10 cellular contexts compared by ENCODE assay signal in genomic region chr17:29625037-29625750, GRCh38. TPM values are rescaled to one million over a fixed set of nuclear protein-coding genes. Genes with fewer than 3 reads are reported as not detected.
DNase-seq lines count a peak whose midpoint lies in the region; ATAC-seq and TF ChIP-seq lines count a peak whose summit lies in the region.
"Had no signal": no experiment of that assay in that cellular context is flagged by ENCODE, and none has a peak within 500 bp of the region (broad histone marks: within the 10 kb centered on the region; RNA-seq: fewer than 3 reads in every experiment).

No MANE protein-coding gene starts in this region.

- POLR2A ChIA-PET in SK-N-SH (lab: Yijun Ruan, JAX): interaction anchor here (0.6 to 1.1 kb wide), 4 partner anchors 21 to 214 kb away, joined by 3 to 5 read pairs (median 4); no protein-coding TSS in a partner anchor

- H3K4me3 ChIP-seq in SK-N-SH (ENCODE audit: low read depth in 2 of 2, low read length in 1 of 2) (no peak overlapping the region), upper lobe of left lung (no peak overlapping the region)
- H3K4me3 ChIP-seq: testis had no signal

- no peaks in the 10 kb centered on the region for H3K27me3 Mint-ChIP-seq in activated T-cell treated with anti-CD3 and anti-CD28 coated beads, Interleukin-2, amount 50 U/mL, for 72 hours (ENCODE audit: low read depth)
- no peaks in the 10 kb centered on the region for H3K27me3 Mint-ChIP-seq in stimulated activated naive B cell treated with anti-CD40 and anti-IgM and Interleukin-4, amounts not matched to agents 10 μg/mL and 1 μg/mL and 100 μg/mL, for 72 hours
- H3K27me3 Mint-ChIP-seq in stimulated activated memory B cell treated with anti-CD40 and anti-IgM and Interleukin-4, amounts not matched to agents 10 μg/mL and 1 μg/mL and 100 μg/mL, for 72 hours: no peaks in the 10 kb centered on the region

- H3K79me2 ChIP-seq in SK-N-SH (ENCODE audit: insufficient read depth): no peaks in the 10 kb centered on the region

- H3K27me3 ChIP-seq in SK-N-SH (ENCODE audit: insufficient read depth): no peaks in the 10 kb centered on the region
- peaks cover 0 to 2% (median 0%) of the 10 kb centered on the region in 4 donors for H3K27me3 ChIP-seq in upper lobe of left lung
- H3K27me3 ChIP-seq: testis had no signal

- H3K27ac Mint-ChIP-seq in activated T-cell treated with anti-CD3 and anti-CD28 coated beads, Interleukin-2, amount 50 U/mL, for 72 hours: peak overlapping the region; percentile 91
- H3K27ac Mint-ChIP-seq in stimulated activated naive B cell treated with anti-CD40 and anti-IgM and Interleukin-4, amounts not matched to agents 10 μg/mL and 1 μg/mL and 100 μg/mL, for 72 hours: peak overlapping the region; percentile 31
- no peak overlapping the region for H3K27ac Mint-ChIP-seq in stimulated activated memory B cell treated with anti-CD40 and anti-IgM and Interleukin-4, amounts not matched to agents 10 μg/mL and 1 μg/mL and 100 μg/mL, for 72 hours

- CTCF ChIA-PET in SK-N-SH (lab: Yijun Ruan, JAX): interaction anchor here (0.8 to 3.1 kb wide), 5 partner anchors 14 to 306 kb away, joined by 3 to 12 read pairs (median 4); partner anchors contain the start of gene ANKRD13B

- H3K4me1 Mint-ChIP-seq in activated T-cell treated with anti-CD3 and anti-CD28 coated beads, Interleukin-2, amount 50 U/mL, for 72 hours (ENCODE audit: low read depth): peaks cover 82% of the 10 kb centered on the region
- H3K4me1 Mint-ChIP-seq in stimulated activated naive B cell treated with anti-CD40 and anti-IgM and Interleukin-4, amounts not matched to agents 10 μg/mL and 1 μg/mL and 100 μg/mL, for 72 hours: peaks cover 50 to 72% of the 10 kb centered on the region in 2 donors
- peaks cover 49% of the 10 kb centered on the region for H3K4me1 Mint-ChIP-seq in stimulated activated memory B cell treated with anti-CD40 and anti-IgM and Interleukin-4, amounts not matched to agents 10 μg/mL and 1 μg/mL and 100 μg/mL, for 72 hours

- H2AFZ ChIP-seq in SK-N-SH (ENCODE audit: low read depth): no peak overlapping the region

- H3K4me3 Mint-ChIP-seq in activated T-cell treated with anti-CD3 and anti-CD28 coated beads, Interleukin-2, amount 50 U/mL, for 72 hours: peak overlapping the region; percentile 85 to 91
- no peak overlapping the region for H3K4me3 Mint-ChIP-seq in stimulated activated naive B cell treated with anti-CD40 and anti-IgM and Interleukin-4, amounts not matched to agents 10 μg/mL and 1 μg/mL and 100 μg/mL, for 72 hours
- H3K4me3 Mint-ChIP-seq in stimulated activated memory B cell treated with anti-CD40 and anti-IgM and Interleukin-4, amounts not matched to agents 10 μg/mL and 1 μg/mL and 100 μg/mL, for 72 hours: no peak overlapping the region

- no peaks in the 10 kb centered on the region for H3F3A ChIP-seq in SK-N-SH (replicated peaks; ENCODE audit: insufficient read depth)

- peak; percentile 25; the same call in 1 of the 2 replicates for TF ChIP-seq RAD21 in SK-N-SH (IDR thresholded peaks at IDR 0.05; ENCODE audit: low read length)

- no peaks in the 10 kb centered on the region for H4K20me1 ChIP-seq in SK-N-SH (ENCODE audit: insufficient read depth)

- TF ChIP-seq EP300 in SK-N-SH (IDR thresholded peaks at IDR 0.05; ENCODE audit: borderline replicate concordance in 1 of 2, low read depth in 1 of 2, low read length in 1 of 2): no peak
- no peak for TF ChIP-seq EP300 in upper lobe of left lung (IDR thresholded peaks at IDR 0.05)

- intact Hi-C loops in head of caudate nucleus (cut with DNase I): loop anchor here (5.0 kb wide), 1 partner anchor 137 kb away; no protein-coding TSS in a partner anchor

- peak overlapping the region in 1 of 2 experiments; percentile 92; a peak in 2 of 4 replicates for H3K27ac ChIP-seq in SK-N-SH (ENCODE audit: low read depth in 2 of 2, low read length in 1 of 2)
- no peak overlapping the region for H3K27ac ChIP-seq in upper lobe of left lung
- H3K27ac ChIP-seq: testis had no signal

- H3K36me3 Mint-ChIP-seq in activated T-cell treated with anti-CD3 and anti-CD28 coated beads, Interleukin-2, amount 50 U/mL, for 72 hours (ENCODE audit: insufficient read depth in 2 of 2): no peaks in the 10 kb centered on the region
- H3K36me3 Mint-ChIP-seq in stimulated activated naive B cell treated with anti-CD40 and anti-IgM and Interleukin-4, amounts not matched to agents 10 μg/mL and 1 μg/mL and 100 μg/mL, for 72 hours: peaks cover 11 to 34% of the 10 kb centered on the region in 2 donors
- peaks cover 14% of the 10 kb centered on the region for H3K36me3 Mint-ChIP-seq in stimulated activated memory B cell treated with anti-CD40 and anti-IgM and Interleukin-4, amounts not matched to agents 10 μg/mL and 1 μg/mL and 100 μg/mL, for 72 hours

- WGBS in SK-N-SH (ENCODE audit: low lambda C conversion rate): 88% methylated on average over 7 of the region's 8 CpGs
- 78 to 88% methylated on average over 8 of the region's 8 CpGs for WGBS in upper lobe of left lung, 2 donors

- no peak for ATAC-seq in activated T-cell treated with anti-CD3 and anti-CD28 coated beads, Interleukin-2, amount 50 U/mL, for 72 hours (replicated peaks in 1 of 2)
- no peak for ATAC-seq in stimulated activated naive B cell treated with anti-CD40 and anti-IgM and Interleukin-4, amounts not matched to agents 10 μg/mL and 1 μg/mL and 100 μg/mL, for 72 hours (replicated peaks)
- ATAC-seq in stimulated activated memory B cell treated with anti-CD40 and anti-IgM and Interleukin-4, amounts not matched to agents 10 μg/mL and 1 μg/mL and 100 μg/mL, for 72 hours: no peak
- ATAC-seq in upper lobe of left lung (ENCODE audit: low FRiP score in 2 of 2): no peak

- TF ChIP-seq CTCF in SK-N-SH (IDR thresholded peaks at IDR 0.05) (no peak), upper lobe of left lung (IDR thresholded peaks at IDR 0.05) (no peak)

- DNase-seq in activated T-cell treated with anti-CD3 and anti-CD28 coated beads, Interleukin-2, amount 50 U/mL, for 72 hours: no peak
- no peak for DNase-seq in activated T-cell treated with anti-CD3 and anti-CD28 coated beads, Interleukin-2, amount 50 U/mL, for 48 hours
- DNase-seq in SK-N-SH (peak; percentile 66), head of caudate nucleus (peak in 40 of 42 donors; percentile 45 to 87 (median 72)), upper lobe of left lung (no peak), GF-D8 (lab: John Stamatoyannopoulos, UW) (no peak)
- DNase-seq in stimulated activated naive B cell treated with anti-CD40 and anti-IgM and Interleukin-4, amounts not matched to agents 10 μg/mL and 1 μg/mL and 100 μg/mL, for 72 hours: no peak
- DNase-seq: activated CD4-positive, CD25-positive, alpha-beta regulatory T cell; testis had no signal

- no peak overlapping the region for H3K4me2 ChIP-seq in SK-N-SH

- H3K9me3 Mint-ChIP-seq in activated T-cell treated with anti-CD3 and anti-CD28 coated beads, Interleukin-2, amount 50 U/mL, for 72 hours: no peaks in the 10 kb centered on the region
- no peaks in the 10 kb centered on the region for H3K9me3 Mint-ChIP-seq in stimulated activated naive B cell treated with anti-CD40 and anti-IgM and Interleukin-4, amounts not matched to agents 10 μg/mL and 1 μg/mL and 100 μg/mL, for 72 hours
- H3K9me3 Mint-ChIP-seq in stimulated activated memory B cell treated with anti-CD40 and anti-IgM and Interleukin-4, amounts not matched to agents 10 μg/mL and 1 μg/mL and 100 μg/mL, for 72 hours: no peaks in the 10 kb centered on the region

- H3K9me3 ChIP-seq in SK-N-SH (no peaks in the 10 kb centered on the region), upper lobe of left lung (no peaks in the 10 kb centered on the region)
- H3K9me3 ChIP-seq: testis had no signal

- H3K9ac ChIP-seq in SK-N-SH: no peak overlapping the region

- H3K36me3 ChIP-seq in SK-N-SH (replicated peaks in 1 of 2; ENCODE audit: control insufficient read depth in 1 of 2, insufficient read depth in 2 of 2, low read length in 1 of 2) (peaks cover 0 to 16% of the 10 kb centered on the region in 2 experiments), upper lobe of left lung (peaks cover 0 to 16% (median 5%) of the 10 kb centered on the region in 4 donors)

- TF ChIP-seq POLR2A in upper lobe of left lung (IDR thresholded peaks at IDR 0.05): no peak

- H3K4me1 ChIP-seq in SK-N-SH (ENCODE audit: control insufficient read depth in 1 of 2, insufficient read depth in 2 of 2, low read depth in 1 of 2, low read length in 1 of 2) (peaks cover 11 to 80% of the 10 kb centered on the region in 2 experiments), upper lobe of left lung (peaks cover 11 to 18% (median 16%) of the 10 kb centered on the region in 4 donors)
- H3K4me1 ChIP-seq: testis had no signal

- no peaks in the 10 kb centered on the region for H3K9me2 ChIP-seq in SK-N-SH

RNA-seq across cellular contexts. Expression of gene CORO6, which starts 2.5 kb away (rescaled TPM):
- total RNA-seq in activated T-cell treated with anti-CD3 and anti-CD28 coated beads, Interleukin-2, amount 50 U/mL, for 72 hours: 10 to 100 TPM; 10.4 to 13.9 TPM
- polyA plus RNA-seq in SK-N-SH (2012; rRNA removed): 18.4 and 28.1 TPM in 2 replicates
- polyA plus RNA-seq in SK-N-SH (2012; cell fraction: cytosol; rRNA removed): 2.0 and 5.5 TPM in 2 replicates
- 212 and 229 TPM in 2 replicates for polyA plus RNA-seq in SK-N-SH (2012; cell fraction: nucleus; rRNA removed)
- 100 to 1,000 TPM in 1 of 6 donors, 10 to 100 TPM in 3, 1 to 10 TPM in 2; 7.3 to 137 (median 12.2) TPM for total RNA-seq in upper lobe of left lung

RNA-seq across cellular contexts. Expression of gene ANKRD13B, which starts 32.3 kb away (rescaled TPM):
- 10 to 100 TPM in 1 of 2 donors, 1 to 10 TPM in 1; 7.9 to 13.5 TPM for total RNA-seq in activated T-cell treated with anti-CD3 and anti-CD28 coated beads, Interleukin-2, amount 50 U/mL, for 72 hours
- polyA plus RNA-seq in SK-N-SH (2012; rRNA removed): 14.0 and 16.1 TPM in 2 replicates
- polyA plus RNA-seq in SK-N-SH (2012; cell fraction: cytosol; rRNA removed): 4.1 and 9.1 TPM in 2 replicates
- 90.2 and 139 TPM in 2 replicates for polyA plus RNA-seq in SK-N-SH (2012; cell fraction: nucleus; rRNA removed)
- 10 to 100 TPM in 1 of 6 donors, 1 to 10 TPM in 5; 1.5 to 24.1 (median 3.9) TPM for total RNA-seq in upper lobe of left lung

RNA-seq across cellular contexts. Expression of gene GIT1, which starts 35.7 kb away (rescaled TPM):
- total RNA-seq in activated T-cell treated with anti-CD3 and anti-CD28 coated beads, Interleukin-2, amount 50 U/mL, for 72 hours: 10 to 100 TPM; 45.0 to 47.4 TPM
- polyA plus RNA-seq in SK-N-SH (2012; rRNA removed): 39.4 and 42.9 TPM in 2 replicates
- polyA plus RNA-seq in SK-N-SH (2012; cell fraction: cytosol; rRNA removed): 21.6 and 27.8 TPM in 2 replicates
- polyA plus RNA-seq in SK-N-SH (2012; cell fraction: nucleus; rRNA removed): 92.1 and 131 TPM in 2 replicates
- total RNA-seq in upper lobe of left lung: 10 to 100 TPM; 34.6 to 88.4 (median 45.5) TPM

RNA-seq across cellular contexts. Expression of gene TP53I13, which starts 56.7 kb away (rescaled TPM):
- total RNA-seq in activated T-cell treated with anti-CD3 and anti-CD28 coated beads, Interleukin-2, amount 50 U/mL, for 72 hours: 100 to 1,000 TPM in 1 of 2 donors, 10 to 100 TPM in 1; 77.4 to 103 TPM
- 39.2 and 45.3 TPM in 2 replicates for polyA plus RNA-seq in SK-N-SH (2012; rRNA removed)
- polyA plus RNA-seq in SK-N-SH (2012; cell fraction: cytosol; rRNA removed): 15.7 and 27.4 TPM in 2 replicates
- 130 and 165 TPM in 2 replicates for polyA plus RNA-seq in SK-N-SH (2012; cell fraction: nucleus; rRNA removed)
- 100 to 1,000 TPM in 2 of 6 donors, 10 to 100 TPM in 4; 57.3 to 178 (median 75.4) TPM for total RNA-seq in upper lobe of left lung

RNA-seq across cellular contexts. Expression of gene ABHD15, which starts 58.4 kb away (rescaled TPM):
- 1 to 10 TPM; 7.4 to 7.7 TPM for total RNA-seq in activated T-cell treated with anti-CD3 and anti-CD28 coated beads, Interleukin-2, amount 50 U/mL, for 72 hours
- polyA plus RNA-seq in SK-N-SH (2012; rRNA removed): 6.3 and 7.0 TPM in 2 replicates
- polyA plus RNA-seq in SK-N-SH (2012; cell fraction: cytosol; rRNA removed): 4.4 and 6.0 TPM in 2 replicates
- 5.7 and 6.0 TPM in 2 replicates for polyA plus RNA-seq in SK-N-SH (2012; cell fraction: nucleus; rRNA removed)
- 10 to 100 TPM; 12.8 to 17.8 (median 14.9) TPM for total RNA-seq in upper lobe of left lung

Comparison
In these comparisons a context has a peak if more than half of its experiments do, and no peak if none do; other contexts are left out.
1. DNase-seq: peak in SK-N-SH (single experiment) and head of caudate nucleus (40 of 42); none in activated T-cell treated with anti-CD3 and anti-CD28 coated beads, Interleukin-2, amount 50 U/mL, for 72 hours (0 of 2), activated T-cell treated with anti-CD3 and anti-CD28 coated beads, Interleukin-2, amount 50 U/mL, for 48 hours (0 of 2), stimulated activated naive B cell treated with anti-CD40 and anti-IgM and Interleukin-4, amounts not matched to agents 10 μg/mL and 1 μg/mL and 100 μg/mL, for 72 hours (single experiment), upper lobe of left lung (0 of 2) and GF-D8 (single experiment).
2. H3K4me3 Mint-ChIP-seq: peak in activated T-cell treated with anti-CD3 and anti-CD28 coated beads, Interleukin-2, amount 50 U/mL, for 72 hours (2 of 2); none in stimulated activated naive B cell treated with anti-CD40 and anti-IgM and Interleukin-4, amounts not matched to agents 10 μg/mL and 1 μg/mL and 100 μg/mL, for 72 hours (0 of 2) and stimulated activated memory B cell treated with anti-CD40 and anti-IgM and Interleukin-4, amounts not matched to agents 10 μg/mL and 1 μg/mL and 100 μg/mL, for 72 hours (single experiment).